ENCODE assay signal across 15 cellular contexts in the genomic region with DNA sequence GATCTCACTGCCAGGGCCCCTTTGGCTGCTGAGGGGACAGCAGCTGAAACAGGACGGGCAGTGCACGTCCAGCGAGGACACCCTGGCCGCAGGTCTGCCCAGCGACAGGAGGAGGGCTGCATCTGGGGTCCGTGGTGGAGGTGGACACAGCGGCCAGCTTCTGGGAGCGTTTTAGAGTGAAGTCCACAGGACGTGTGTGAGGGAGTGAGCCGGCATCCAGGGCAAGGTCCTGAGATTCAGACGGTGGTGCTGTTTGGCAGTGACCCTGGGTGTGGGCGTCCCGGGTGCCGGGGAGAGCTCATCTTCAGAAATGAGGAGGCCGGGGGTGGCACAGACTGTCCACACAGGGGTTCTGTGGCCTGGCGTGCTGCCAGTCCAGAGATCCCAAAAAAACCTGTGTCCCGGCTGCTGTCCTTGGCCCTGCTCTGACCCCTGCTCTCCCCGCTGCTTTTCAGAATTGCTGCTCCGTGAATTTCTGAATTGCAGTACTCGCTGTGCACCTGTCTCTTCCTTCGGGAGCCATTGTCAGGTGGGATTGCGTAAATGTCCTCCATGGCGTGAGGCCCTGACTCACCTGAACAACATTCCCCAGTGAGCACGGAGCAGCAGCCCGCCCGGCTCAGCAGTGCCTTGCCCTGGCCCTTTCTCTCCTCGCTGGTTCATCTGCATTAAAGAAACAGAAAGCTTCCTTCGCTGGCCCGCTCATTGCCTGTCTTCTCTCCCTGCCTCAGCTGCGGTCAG.
DNase-seq lines count a peak whose midpoint lies in the region; ATAC-seq and TF ChIP-seq lines count a peak whose summit lies in the region.
"Had no signal": no experiment of that assay in that cellular context is flagged by ENCODE, and none has a peak within 500 bp of the region (broad histone marks: within the 10 kb centered on the region; RNA-seq: fewer than 3 reads in every experiment).

No MANE protein-coding gene starts in this region.

- peaks cover 9% of the 10 kb centered on the region for H3K9me3 ChIP-seq in neural progenitor cell (ENCODE audit: low read depth)
- H3K9me3 ChIP-seq: pancreas had no signal

- H3K27me3 Mint-ChIP-seq in WTC11 (ENCODE audit: low read depth) = no peaks in the 10 kb centered on the region
- H3K27me3 Mint-ChIP-seq in neural progenitor cell (ENCODE audit: insufficient read depth, low read depth) = peaks cover 9% of the 10 kb centered on the region

- H4K20me1 ChIP-seq in neural progenitor cell (ENCODE audit: low read depth) = no peaks in the 10 kb centered on the region

- H3K4me3 Mint-ChIP-seq in WTC11 = no peak overlapping the region
- H3K4me3 Mint-ChIP-seq in neural progenitor cell = peak overlapping the region; percentile 53

- peaks cover 24% of the 10 kb centered on the region for H3K36me3 Mint-ChIP-seq in WTC11
- H3K36me3 Mint-ChIP-seq in neural progenitor cell = no peaks in the 10 kb centered on the region

- H2AFZ ChIP-seq in neural progenitor cell (replicated peaks) = no peak overlapping the region

- DNase-seq in NCI-H345 (lab: John Stamatoyannopoulos, UW) (peak; percentile 51), NCI-H345 treated with DMSO at 0.1 percent for 48 hours (lab: John Stamatoyannopoulos, UW; ENCODE audit: unreplicated experiment) (no peak), DMS79 (lab: John Stamatoyannopoulos, UW) (peak; percentile 83), WTC11 (ENCODE audit: low spot score) (peak; percentile 14), neural progenitor cell (ENCODE audit: low spot score) (no peak), amniotic stem cell (lab: John Stamatoyannopoulos, UW) (no peak)
- DNase-seq: 8988T, foreskin keratinocyte, NCI-H1092, NCI-H2227 treated with DMSO at 0.1 percent for 48 hours had no signal

- H3K4me3 ChIP-seq in neural progenitor cell = no peak overlapping the region
- H3K4me3 ChIP-seq: breast epithelium, pancreas had no signal

- no peak overlapping the region for H3K9ac ChIP-seq in neural progenitor cell

- H3K9me3 Mint-ChIP-seq in WTC11 (peaks cover 29% of the 10 kb centered on the region), neural progenitor cell (peaks cover 32% of the 10 kb centered on the region)

- peaks cover 11% of the 10 kb centered on the region; the same call in 1 of the 2 replicates for H3K4me1 Mint-ChIP-seq in WTC11
- H3K4me1 Mint-ChIP-seq in neural progenitor cell = peaks cover 25% of the 10 kb centered on the region

- H3K4me1 ChIP-seq in neural progenitor cell = no peaks in the 10 kb centered on the region
- H3K4me1 ChIP-seq: breast epithelium, foreskin keratinocyte, pancreas had no signal

- no peak for ATAC-seq in WTC11
- ATAC-seq in HG02623 (IDR thresholded peaks at IDR 0.05; ENCODE audit: unreplicated experiment) = no peak
- no peak for ATAC-seq in HG03520 (IDR thresholded peaks at IDR 0.05; ENCODE audit: unreplicated experiment)
- ATAC-seq: activated naive CD4-positive, alpha-beta T cell treated with anti-CD3 and anti-CD28 coated beads, Interleukin-2, amount 50 U/mL, for 72 hours; foreskin keratinocyte; pancreas had no signal

- H3K27ac ChIP-seq in neural progenitor cell = no peak overlapping the region
- H3K27ac ChIP-seq: breast epithelium, foreskin keratinocyte, pancreas had no signal

- H3K36me3 ChIP-seq in neural progenitor cell = no peaks in the 10 kb centered on the region
- H3K36me3 ChIP-seq: breast epithelium, pancreas had no signal

- no peaks in the 10 kb centered on the region for H3K79me2 ChIP-seq in neural progenitor cell (ENCODE audit: low read depth)

- peaks cover 4% of the 10 kb centered on the region for H3F3A ChIP-seq in neural progenitor cell (ENCODE audit: low read depth)

- POLR2A ChIA-PET in WTC11 (lab: Charles Lee) = no interaction called here

- H3K4me2 ChIP-seq in neural progenitor cell = no peak overlapping the region

- CTCF ChIA-PET in WTC11 (lab: Charles Lee) = interaction anchor here (1.2 to 1.4 kb wide), 2 partner anchors 172 to 258 kb away, joined by 3 to 4 read pairs; no protein-coding TSS in a partner anchor

- TF ChIP-seq CTCF in WTC11 (IDR thresholded peaks at IDR 0.05) = no peak
- TF ChIP-seq CTCF in neural progenitor cell (IDR thresholded peaks at IDR 0.05) = no peak

- H3K27ac Mint-ChIP-seq in WTC11 (no peak overlapping the region), neural progenitor cell (peak overlapping the region; percentile 63)

- no peaks in the 10 kb centered on the region for H3K27me3 ChIP-seq in neural progenitor cell
- H3K27me3 ChIP-seq: foreskin keratinocyte, pancreas had no signal

TF ChIP-seq in WTC11, 78 proteins besides CTCF, POLR2A, EP300 and RAD21:
- TF ChIP-seq, protein P1, sequence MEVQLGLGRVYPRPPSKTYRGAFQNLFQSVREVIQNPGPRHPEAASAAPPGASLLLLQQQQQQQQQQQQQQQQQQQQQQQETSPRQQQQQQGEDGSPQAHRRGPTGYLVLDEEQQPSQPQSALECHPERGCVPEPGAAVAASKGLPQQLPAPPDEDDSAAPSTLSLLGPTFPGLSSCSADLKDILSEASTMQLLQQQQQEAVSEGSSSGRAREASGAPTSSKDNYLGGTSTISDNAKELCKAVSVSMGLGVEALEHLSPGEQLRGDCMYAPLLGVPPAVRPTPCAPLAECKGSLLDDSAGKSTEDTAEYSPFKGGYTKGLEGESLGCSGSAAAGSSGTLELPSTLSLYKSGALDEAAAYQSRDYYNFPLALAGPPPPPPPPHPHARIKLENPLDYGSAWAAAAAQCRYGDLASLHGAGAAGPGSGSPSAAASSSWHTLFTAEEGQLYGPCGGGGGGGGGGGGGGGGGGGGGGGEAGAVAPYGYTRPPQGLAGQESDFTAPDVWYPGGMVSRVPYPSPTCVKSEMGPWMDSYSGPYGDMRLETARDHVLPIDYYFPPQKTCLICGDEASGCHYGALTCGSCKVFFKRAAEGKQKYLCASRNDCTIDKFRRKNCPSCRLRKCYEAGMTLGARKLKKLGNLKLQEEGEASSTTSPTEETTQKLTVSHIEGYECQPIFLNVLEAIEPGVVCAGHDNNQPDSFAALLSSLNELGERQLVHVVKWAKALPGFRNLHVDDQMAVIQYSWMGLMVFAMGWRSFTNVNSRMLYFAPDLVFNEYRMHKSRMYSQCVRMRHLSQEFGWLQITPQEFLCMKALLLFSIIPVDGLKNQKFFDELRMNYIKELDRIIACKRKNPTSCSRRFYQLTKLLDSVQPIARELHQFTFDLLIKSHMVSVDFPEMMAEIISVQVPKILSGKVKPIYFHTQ (CRISPR knock-in tag; IDR thresholded peaks at IDR 0.05) = no peak
- TF ChIP-seq ZBTB21 (CRISPR knock-in tag; IDR thresholded peaks at IDR 0.05; ENCODE audit: borderline replicate concordance) (no peak), RORB (CRISPR knock-in tag; IDR thresholded peaks at IDR 0.05) (no peak), ZNF121 (CRISPR knock-in tag; IDR thresholded peaks at IDR 0.05) (no peak), NR1H2 (CRISPR knock-in tag; IDR thresholded peaks at IDR 0.05) (no peak), ZNF219 (CRISPR knock-in tag; IDR thresholded peaks at IDR 0.05; ENCODE audit: borderline replicate concordance) (no peak), ZNF671 (CRISPR knock-in tag; IDR thresholded peaks at IDR 0.05) (no peak), RELA (CRISPR knock-in tag; IDR thresholded peaks at IDR 0.05; ENCODE audit: borderline replicate concordance) (no peak)
- TF ChIP-seq, protein P2, sequence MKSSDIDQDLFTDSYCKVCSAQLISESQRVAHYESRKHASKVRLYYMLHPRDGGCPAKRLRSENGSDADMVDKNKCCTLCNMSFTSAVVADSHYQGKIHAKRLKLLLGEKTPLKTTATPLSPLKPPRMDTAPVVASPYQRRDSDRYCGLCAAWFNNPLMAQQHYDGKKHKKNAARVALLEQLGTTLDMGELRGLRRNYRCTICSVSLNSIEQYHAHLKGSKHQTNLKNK (CRISPR knock-in tag; IDR thresholded peaks at IDR 0.05) = no peak
- TF ChIP-seq, protein P3, sequence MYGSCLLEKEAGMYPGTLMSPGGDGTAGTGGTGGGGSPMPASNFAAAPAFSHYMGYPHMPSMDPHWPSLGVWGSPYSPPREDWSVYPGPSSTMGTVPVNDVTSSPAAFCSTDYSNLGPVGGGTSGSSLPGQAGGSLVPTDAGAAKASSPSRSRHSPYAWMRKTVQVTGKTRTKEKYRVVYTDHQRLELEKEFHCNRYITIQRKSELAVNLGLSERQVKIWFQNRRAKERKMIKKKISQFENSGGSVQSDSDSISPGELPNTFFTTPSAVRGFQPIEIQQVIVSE (CRISPR knock-in tag; IDR thresholded peaks at IDR 0.05; ENCODE audit: borderline replicate concordance) = no peak
- TF ChIP-seq, protein P4, sequence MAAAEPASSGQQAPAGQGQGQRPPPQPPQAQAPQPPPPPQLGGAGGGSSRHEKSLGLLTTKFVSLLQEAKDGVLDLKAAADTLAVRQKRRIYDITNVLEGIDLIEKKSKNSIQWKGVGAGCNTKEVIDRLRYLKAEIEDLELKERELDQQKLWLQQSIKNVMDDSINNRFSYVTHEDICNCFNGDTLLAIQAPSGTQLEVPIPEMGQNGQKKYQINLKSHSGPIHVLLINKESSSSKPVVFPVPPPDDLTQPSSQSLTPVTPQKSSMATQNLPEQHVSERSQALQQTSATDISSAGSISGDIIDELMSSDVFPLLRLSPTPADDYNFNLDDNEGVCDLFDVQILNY (CRISPR knock-in tag; IDR thresholded peaks at IDR 0.05) = no peak

Comparison
In these comparisons a context has a peak if more than half of its experiments do, and no peak if none do; other contexts are left out.
1. DNase-seq: peak in NCI-H345 (single experiment), DMS79 (single experiment) and WTC11 (single experiment); none in NCI-H345 treated with DMSO at 0.1 percent for 48 hours (single experiment), neural progenitor cell (single experiment) and amniotic stem cell (single experiment).